2 cellular contexts compared by ENCODE assay signal in genomic region chr7:143264196-143264568, GRCh38. TPM values are rescaled to one million over a fixed set of nuclear protein-coding genes. Genes with fewer than 3 reads are reported as not detected.
DNase-seq lines count a peak whose midpoint lies in the region; TF ChIP-seq lines count a peak whose summit lies in the region.
"Not testable (repeated sequence)": the region's sequence is repeated elsewhere in the genome, so short reads cannot be mapped to it uniquely, and the experiment has no call there.

No MANE protein-coding gene starts in this region.

- POLR2A ChIA-PET in A673 (lab: Charles Lee; ENCODE audit: low non-redundant PET) = not testable (repeated sequence)

- intact Hi-C loops in A673 (cut with micrococcal nuclease; ENCODE audit: unreplicated experiment) = not testable (repeated sequence)

- not testable (repeated sequence) for H3K4me1 ChIP-seq in A673 (ENCODE audit: insufficient read depth, low read length, poor library complexity, severe bottlenecking); ectodermal cell (ENCODE audit: control insufficient read depth, insufficient read depth, low read length)

- BruUV-seq in A673 (replicated peaks; lab: Mats Ljungman, UMichigan) = not testable (repeated sequence)

- not testable (repeated sequence) for H3K27ac ChIP-seq in A673 (ENCODE audit: low read depth, low read length, poor library complexity, severe bottlenecking); ectodermal cell (ENCODE audit: insufficient read depth, low read depth, low read length, poor library complexity, severe bottlenecking)

- H3K9me3 ChIP-seq in A673 (ENCODE audit: low read depth, low read length, poor library complexity, severe bottlenecking); ectodermal cell (ENCODE audit: control insufficient read depth, low read length): not testable (repeated sequence)

- not testable (repeated sequence) for DNase-seq in A673 (ENCODE audit: low spot score)

- not testable (repeated sequence) for TF ChIP-seq CTCF in A673 (conservative IDR thresholded peaks at IDR 0.05; ENCODE audit: low read depth, low read length)

- 88 to 94% methylated on average over 15 of the region's 15 CpGs for WGBS in ectodermal cell, 2 experiments

- CTCF ChIA-PET in A673 (lab: Charles Lee) = interaction anchor here (1.2 kb wide), 2 partner anchors 49 to 116 kb away, joined by 3 to 4 read pairs; no protein-coding TSS in a partner anchor

- H3K27me3 ChIP-seq in A673 (replicated peaks; ENCODE audit: insufficient read depth, low read depth, low read length, poor library complexity); ectodermal cell (ENCODE audit: control insufficient read depth, insufficient read depth, low read length, poor library complexity, severe bottlenecking): not testable (repeated sequence)

- H3K36me3 ChIP-seq in A673 (ENCODE audit: insufficient read depth, low read length, poor library complexity, severe bottlenecking); ectodermal cell (ENCODE audit: control insufficient read depth, insufficient read depth, low read length): not testable (repeated sequence)

- peak overlapping the region; percentile 63 for H3K4me3 ChIP-seq in A673 (ENCODE audit: low read depth, low read length, poor library complexity, severe bottlenecking)
- peak overlapping the region; percentile 77 for H3K4me3 ChIP-seq in ectodermal cell (ENCODE audit: insufficient read depth, low read depth, low read length)

RNA-seq across cellular contexts. Expression of gene GSTK1, which starts 0.9 kb away (rescaled TPM):
- 43.1 and 50.8 TPM in 2 replicates for total RNA-seq in A673 (2021)
- polyA plus RNA-seq in ectodermal cell (2013, experiment 1 of 4) = 59.5 TPM
- polyA plus RNA-seq in ectodermal cell (2013, experiment 2 of 4) = 60.5 TPM
- polyA plus RNA-seq in ectodermal cell (2013, experiment 3 of 4) = 53.6 TPM
- 66.3 TPM for polyA plus RNA-seq in ectodermal cell (2013, experiment 4 of 4)

RNA-seq across cellular contexts. Expression of gene TMEM139, which starts 20.6 kb away (rescaled TPM):
- total RNA-seq in A673 (2021) = not detected in 2 replicates
- polyA plus RNA-seq in ectodermal cell (2013, experiment 1 of 4) = 2.1 TPM
- 2.6 TPM for polyA plus RNA-seq in ectodermal cell (2013, experiment 2 of 4)
- 0.91 TPM for polyA plus RNA-seq in ectodermal cell (2013, experiment 3 of 4)
- 1.1 TPM for polyA plus RNA-seq in ectodermal cell (2013, experiment 4 of 4)

RNA-seq across cellular contexts. Expression of gene CASP2, which starts 24.0 kb away (rescaled TPM):
- total RNA-seq in A673 (2021) = 57.8 and 76.8 TPM in 2 replicates
- 39.3 TPM for polyA plus RNA-seq in ectodermal cell (2013, experiment 1 of 4)
- 39.3 TPM for polyA plus RNA-seq in ectodermal cell (2013, experiment 2 of 4)
- 26.2 TPM for polyA plus RNA-seq in ectodermal cell (2013, experiment 3 of 4)
- 26.2 TPM for polyA plus RNA-seq in ectodermal cell (2013, experiment 4 of 4)

RNA-seq across cellular contexts. Expression of gene TAS2R40, which starts 42.3 kb away (rescaled TPM):
- not detected in 2 replicates for total RNA-seq in A673 (2021)
- not detected for polyA plus RNA-seq in ectodermal cell (2013, experiment 1 of 4)
- not detected for polyA plus RNA-seq in ectodermal cell (2013, experiment 2 of 4)
- polyA plus RNA-seq in ectodermal cell (2013, experiment 3 of 4) = not detected
- polyA plus RNA-seq in ectodermal cell (2013, experiment 4 of 4) = not detected

RNA-seq across cellular contexts. Expression of gene CLCN1, which starts 51.7 kb away (rescaled TPM):
- not detected in 2 replicates for total RNA-seq in A673 (2021)
- polyA plus RNA-seq in ectodermal cell (2013, experiment 1 of 4) = not detected
- not detected for polyA plus RNA-seq in ectodermal cell (2013, experiment 2 of 4)
- polyA plus RNA-seq in ectodermal cell (2013, experiment 3 of 4) = 0.11 TPM
- polyA plus RNA-seq in ectodermal cell (2013, experiment 4 of 4) = 0.12 TPM
